6 cellular contexts compared by ENCODE assay signal in genomic region chr2:123209185-123209584, GRCh38.
"Had no signal": no experiment of that assay in that cellular context is flagged by ENCODE, and none has a peak within 500 bp of the region (broad histone marks: within the 10 kb centered on the region; RNA-seq: fewer than 3 reads in every experiment).

No MANE protein-coding gene starts in this region.

- ATAC-seq: HepG2, K562 had no signal

- H3K27ac ChIP-seq: HL-60 had no signal

- DNase-seq: IMR-90, KBM-7, KG1 had no signal

- H3K4me3 ChIP-seq: K562 had no signal
